ENCODE assay signal across 30 cellular contexts in the genomic region with DNA sequence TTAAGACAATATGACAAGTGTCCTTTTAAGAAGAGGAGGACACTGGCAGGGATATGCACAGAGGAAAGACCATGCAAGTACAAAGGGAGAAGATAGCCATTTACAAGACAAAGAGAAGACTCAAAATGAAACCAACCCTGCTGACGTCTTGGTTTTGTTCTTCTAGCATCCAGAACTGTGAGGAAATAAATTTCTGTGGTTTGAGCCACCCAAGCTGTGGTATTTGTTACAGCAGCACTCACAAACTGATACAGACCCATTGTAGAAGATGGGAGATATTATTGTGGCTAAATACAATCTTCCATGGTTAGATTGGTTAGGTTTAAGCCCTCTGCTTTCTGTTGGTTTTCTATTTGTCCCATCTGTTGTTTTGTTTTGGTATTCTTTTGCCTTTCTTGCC.
"Had no signal": no experiment of that assay in that cellular context is flagged by ENCODE, and none has a peak within 500 bp of the region (broad histone marks: within the 10 kb centered on the region; RNA-seq: fewer than 3 reads in every experiment).

No MANE protein-coding gene starts in this region.

- H3K4me1 Mint-ChIP-seq: immature natural killer cell; naive thymus-derived CD8-positive, alpha-beta T cell; nephron; neural crest cell; stimulated activated effector memory CD8-positive, alpha-beta T cell treated with anti-CD3 and anti-CD28 coated beads, Interleukin-12 subunit alpha, Interleukin-12 subunit beta, amount 100 ng/mL, for 72 hours had no signal

- H3K36me3 ChIP-seq: left lung, lower lobe of right lung, pancreas, prostate gland, sigmoid colon, spleen, suprapubic skin, thoracic aorta, tibial artery, upper lobe of right lung had no signal

- H3K27ac ChIP-seq: left lung, lower lobe of right lung, pancreas, prostate gland, sigmoid colon, spleen, suprapubic skin, thoracic aorta, tibial artery, upper lobe of right lung had no signal

- H3K4me3 ChIP-seq: left lung, lower lobe of right lung, pancreas, prostate gland, sigmoid colon, spleen, suprapubic skin, thoracic aorta, tibial artery, upper lobe of right lung had no signal

- H3K9me3 ChIP-seq: lower lobe of right lung, pancreas, prostate gland, sigmoid colon, suprapubic skin, thoracic aorta, tibial artery, upper lobe of right lung had no signal

- DNase-seq: immature natural killer cell; kidney; left colon; left lung; lower lobe of right lung; mammary epithelial cell; mesenchymal stem cell; naive thymus-derived CD8-positive, alpha-beta T cell; nucleus accumbens; pancreas; posterior cingulate gyrus; retina; right cardiac atrium; sigmoid colon; small intestine; spleen; stimulated activated CD4-positive, alpha-beta T cell treated with anti-CD3 and anti-CD28 coated beads, Interleukin-4, amount 100 ng/mL, for 24 hours; stimulated activated naive CD4-positive, alpha-beta T cell; tibial artery; trophoblast cell; upper lobe of right lung had no signal

- H3K27ac Mint-ChIP-seq: immature natural killer cell; naive thymus-derived CD8-positive, alpha-beta T cell; nephron; stimulated activated effector memory CD8-positive, alpha-beta T cell treated with anti-CD3 and anti-CD28 coated beads, Interleukin-12 subunit alpha, Interleukin-12 subunit beta, amount 100 ng/mL, for 72 hours; stimulated activated naive CD8-positive, alpha-beta T cell treated with anti-CD3 and anti-CD28 coated beads, Interleukin-15, Interleukin-2, amounts not matched to agents 100 ng/mL and 50 ng/mL, for 24 hours had no signal

- ATAC-seq: left colon; left lung; lower lobe of right lung; naive thymus-derived CD8-positive, alpha-beta T cell; pancreas; right cardiac atrium; stimulated activated effector memory CD8-positive, alpha-beta T cell treated with anti-CD3 and anti-CD28 coated beads, Interleukin-12 subunit alpha, Interleukin-12 subunit beta, amount 100 ng/mL, for 72 hours; upper lobe of right lung had no signal

- H3K4me3 Mint-ChIP-seq: immature natural killer cell; nephron; neural crest cell; stimulated activated effector memory CD8-positive, alpha-beta T cell treated with anti-CD3 and anti-CD28 coated beads, Interleukin-12 subunit alpha, Interleukin-12 subunit beta, amount 100 ng/mL, for 72 hours; stimulated activated naive CD8-positive, alpha-beta T cell treated with anti-CD3 and anti-CD28 coated beads, Interleukin-15, Interleukin-2, amounts not matched to agents 100 ng/mL and 50 ng/mL, for 24 hours had no signal

- FAIRE-seq: islet of Langerhans, kidney, pancreas, small intestine, urothelium cell line had no signal

- H3K27me3 ChIP-seq: left lung, pancreas, sigmoid colon, spleen, suprapubic skin, tibial artery, upper lobe of right lung had no signal

- H3K4me1 ChIP-seq: left lung, lower lobe of right lung, pancreas, prostate gland, sigmoid colon, spleen, suprapubic skin, tibial artery, upper lobe of right lung had no signal

- H3K36me3 Mint-ChIP-seq: immature natural killer cell; stimulated activated effector memory CD8-positive, alpha-beta T cell treated with anti-CD3 and anti-CD28 coated beads, Interleukin-12 subunit alpha, Interleukin-12 subunit beta, amount 100 ng/mL, for 72 hours had no signal
